In genomic region chr3:175200391-175200790, GRCh38 we compare ENCODE assay signal across 1 cellular context.
TF ChIP-seq lines count a peak whose summit lies in the region.

No MANE protein-coding gene starts in this region.

TF ChIP-seq in endothelial cell of umbilical vein, 7 proteins besides CTCF, POLR2A, EP300 and RAD21 (continued from another document):
- TF ChIP-seq FOS (IDR thresholded peaks at IDR 0.05; ENCODE audit: borderline replicate concordance, insufficient read depth, low read length), result no peak
TF ChIP-seq in endothelial cell of umbilical vein: peak in this region for 0.
